Comparison of ENCODE assay signal across 14 cellular contexts in genomic region chr11:95459268-95460040, GRCh38.
DNase-seq lines count a peak whose midpoint lies in the region; ATAC-seq and TF ChIP-seq lines count a peak whose summit lies in the region.
"Had no signal": no experiment of that assay in that cellular context is flagged by ENCODE, and none has a peak within 500 bp of the region (broad histone marks: within the 10 kb centered on the region; RNA-seq: fewer than 3 reads in every experiment).

No MANE protein-coding gene starts in this region.

- intact Hi-C loops in left lung (cut with DNase I), result no loop called here

- H3K27ac ChIP-seq in coronary artery, result peak overlapping the region; percentile 27 to 59
- no peak overlapping the region for H3K27ac ChIP-seq in left lung
- no peak overlapping the region for H3K27ac ChIP-seq in RWPE1
- H3K27ac ChIP-seq: A549 had no signal

- DNase-seq in NCI-H82 (lab: John Stamatoyannopoulos, UW) (peak; percentile 30), NCI-H82 treated with DMSO at 0.1 percent for 48 hours (lab: John Stamatoyannopoulos, UW; ENCODE audit: unreplicated experiment) (no peak), coronary artery (ENCODE audit: low spot score) (no peak), left lung (no peak), iPS-NIHi7 (ENCODE audit: extremely low spot score) (no peak), SKM-1 (lab: John Stamatoyannopoulos, UW; ENCODE audit: unreplicated experiment) (no peak), RWPE1 (ENCODE audit: low spot score) (no peak)
- DNase-seq: adrenal gland; effector CD4-positive, alpha-beta T cell; IMR-90; NCI-H2029 treated with DMSO at 0.1 percent for 48 hours had no signal

- TF ChIP-seq CTCF in coronary artery (IDR thresholded peaks at IDR 0.05) (no peak), left lung (IDR thresholded peaks at IDR 0.05) (no peak), RWPE1 (conservative IDR thresholded peaks at IDR 0.05; ENCODE audit: low read depth) (no peak)

- H3K4me3 ChIP-seq in coronary artery (no peak overlapping the region), left lung (no peak overlapping the region)
- H3K4me3 ChIP-seq: A549, adrenal gland had no signal

- ATAC-seq in left lung, result peak; percentile 56
- ATAC-seq in HG02840 (IDR thresholded peaks at IDR 0.05; ENCODE audit: low FRiP score, unreplicated experiment), result no peak
- ATAC-seq: A549, HCT116 had no signal

- peaks cover 0 to 7% of the 10 kb centered on the region in 2 donors for H3K4me1 ChIP-seq in left lung
- H3K4me1 ChIP-seq: A549, adrenal gland had no signal

- H3K9me3 ChIP-seq in left lung, result no peaks in the 10 kb centered on the region
- H3K9me3 ChIP-seq: A549, adrenal gland had no signal

- H3K36me3 ChIP-seq in left lung, result no peaks in the 10 kb centered on the region
- H3K36me3 ChIP-seq: adrenal gland had no signal

- CTCF ChIA-PET in RWPE1 (lab: Yijun Ruan, JAX), result no interaction called here

- POLR2A ChIA-PET in RWPE1 (lab: Yijun Ruan, JAX; ENCODE audit: low non-redundant PET), result no interaction called here

- H3K27me3 ChIP-seq in left lung, result no peaks in the 10 kb centered on the region
- H3K27me3 ChIP-seq: adrenal gland had no signal

Comparison
In these comparisons a context has a peak if more than half of its experiments do, and no peak if none do; other contexts are left out.
1. H3K27ac ChIP-seq: peak in coronary artery (2 of 2); none in left lung (0 of 2) and RWPE1 (single experiment).